Comparison of ENCODE assay signal across 20 cellular contexts in the genomic region with DNA sequence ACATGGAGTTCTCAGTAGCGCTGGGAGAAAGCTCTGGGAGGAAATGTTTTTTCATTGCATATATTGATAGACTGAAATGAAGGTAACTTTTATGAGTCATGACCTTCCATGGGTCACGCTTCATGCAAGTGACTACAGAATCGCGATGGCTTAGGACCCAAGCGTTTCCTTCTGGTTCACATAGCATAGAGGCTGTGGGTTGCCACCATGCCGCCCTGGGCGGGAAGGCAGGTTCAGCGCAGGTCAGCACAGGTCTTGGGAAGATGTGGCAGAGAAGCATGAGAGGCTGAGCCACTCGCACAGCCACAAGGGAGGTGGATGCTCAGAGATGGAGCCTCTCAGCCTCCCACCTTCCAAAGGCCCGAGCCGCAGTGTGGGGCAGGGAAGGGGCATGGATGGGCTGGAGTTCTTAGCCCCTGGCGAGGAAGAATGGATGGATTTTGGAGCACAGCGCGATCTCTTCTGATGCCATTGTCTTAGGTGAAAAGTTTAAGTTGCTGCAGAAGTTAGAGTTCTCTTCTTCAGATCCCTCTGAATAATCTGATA.
"Had no signal": no experiment of that assay in that cellular context is flagged by ENCODE, and none has a peak within 500 bp of the region (broad histone marks: within the 10 kb centered on the region; RNA-seq: fewer than 3 reads in every experiment).

No MANE protein-coding gene starts in this region.

- H3K9me3 ChIP-seq: colonic mucosa, gastroesophageal sphincter, heart left ventricle had no signal

- ATAC-seq: effector memory CD8-positive, alpha-beta T cell; foreskin keratinocyte; heart left ventricle; left colon; left lobe of liver; left ventricle myocardium superior had no signal

- H3K4me3 ChIP-seq: colonic mucosa, esophagus muscularis mucosa, gastroesophageal sphincter, heart left ventricle had no signal

- H3K27ac ChIP-seq: colonic mucosa, epithelial cell of prostate, esophagus muscularis mucosa, foreskin keratinocyte, gastroesophageal sphincter, heart left ventricle had no signal

- H3K4me1 ChIP-seq: colonic mucosa, esophagus muscularis mucosa, foreskin keratinocyte, gastroesophageal sphincter, heart left ventricle had no signal

- DNase-seq: cerebellar nuclear complex; colonic mucosa; cortex of kidney; effector CD8-positive, alpha-beta T cell; effector memory CD8-positive, alpha-beta T cell; endodermal cell; foreskin keratinocyte; heart left ventricle; hippocampal formation; kidney; kidney glomerular epithelial cell; left colon; left ventricle myocardium superior; mesenchymal stem cell; midbrain; naive thymus-derived CD4-positive, alpha-beta T cell had no signal

- H3K27me3 ChIP-seq: colonic mucosa, esophagus muscularis mucosa, foreskin keratinocyte, gastroesophageal sphincter, heart left ventricle had no signal

- H3K36me3 ChIP-seq: colonic mucosa had no signal
